32 cellular contexts compared by ENCODE assay signal in genomic region chr22:16559056-16559955, GRCh38. TPM values are rescaled to one million over a fixed set of nuclear protein-coding genes. Genes with fewer than 3 reads are reported as not detected.
"Had no signal": no experiment of that assay in that cellular context is flagged by ENCODE, and none has a peak within 500 bp of the region (broad histone marks: within the 10 kb centered on the region; RNA-seq: fewer than 3 reads in every experiment).

No MANE protein-coding gene starts in this region.

- ATAC-seq: activated CD4-positive, alpha-beta T cell treated with anti-CD3 and anti-CD28 coated beads for 36 hours; activated naive CD4-positive, alpha-beta T cell treated with anti-CD3 and anti-CD28 coated beads, Interleukin-2, amount 50 U/mL, for 72 hours; activated T-cell treated with anti-CD3 and anti-CD28 coated beads, Interleukin-2, amount 50 U/mL, for 72 hours; foreskin keratinocyte; gastrocnemius medialis had no signal

- H3K36me3 ChIP-seq: ascending aorta, breast epithelium, cardiac muscle cell, esophagus muscularis mucosa, gastrocnemius medialis had no signal

- H3K9me3 ChIP-seq: esophagus muscularis mucosa, gastrocnemius medialis had no signal

- H3K36me3 Mint-ChIP-seq: activated CD4-positive, alpha-beta memory T cell treated with anti-CD3 and anti-CD28 coated beads for 36 hours; activated naive CD4-positive, alpha-beta T cell treated with anti-CD3 and anti-CD28 coated beads, Interleukin-2, amount 10 ng/mL, durations not matched to agents 7 days and 5 days; activated naive CD8-positive, alpha-beta T cell treated with anti-CD3 and anti-CD28 coated beads, Interleukin-2, amount 10 ng/mL, durations not matched to agents 7 days and 5 days; brain had no signal

- H3K27ac ChIP-seq: ascending aorta, breast epithelium, cardiac muscle cell, coronary artery, dorsolateral prefrontal cortex, esophagus muscularis mucosa, foreskin keratinocyte, gastrocnemius medialis had no signal

- DNase-seq: activated CD4-positive, alpha-beta memory T cell treated with anti-CD3 and anti-CD28 coated beads for 36 hours; activated CD4-positive, alpha-beta T cell treated with anti-CD3 and anti-CD28 coated beads for 36 hours; activated CD4-positive, alpha-beta T cell treated with anti-CD3 and anti-CD28 coated beads, Interleukin-2, amount 10 ng/mL, durations not matched to agents 24 days and 14 days; activated CD4-positive, CD25-positive, alpha-beta regulatory T cell; activated CD4-positive, CD25-positive, alpha-beta regulatory T cell treated with anti-CD3 and anti-CD28 coated beads, Interleukin-2, amount 50 U/mL, for 72 hours; activated CD8-positive, alpha-beta memory T cell treated with anti-CD3 and anti-CD28 coated beads, Interleukin-2, amount 50 U/mL, for 48 hours; activated gamma-delta T cell; activated naive CD4-positive, alpha-beta T cell; activated naive CD4-positive, alpha-beta T cell treated with anti-CD3 and anti-CD28 coated beads, Interleukin-2, amount 10 ng/mL, durations not matched to agents 7 days and 5 days; activated naive CD8-positive, alpha-beta T cell treated with anti-CD3 and anti-CD28 coated beads, Interleukin-2, amount 10 ng/mL, durations not matched to agents 7 days and 5 days; activated T-cell treated with anti-CD3 and anti-CD28 coated beads for 4 hours; activated T-cell treated with anti-CD3 and anti-CD28 coated beads, Interleukin-2, amount 50 U/mL, for 24 hours; activated T-cell treated with anti-CD3 and anti-CD28 coated beads, Interleukin-2, amount 50 U/mL, for 72 hours; dorsolateral prefrontal cortex; effector memory CD4-positive, alpha-beta T cell; endodermal cell; erythroblast; foreskin keratinocyte; gastrocnemius medialis; glutamatergic neuron; T-helper 2 cell had no signal

- H3K27me3 Mint-ChIP-seq: activated CD4-positive, alpha-beta memory T cell treated with anti-CD3 and anti-CD28 coated beads for 36 hours; activated CD4-positive, alpha-beta T cell treated with anti-CD3 and anti-CD28 coated beads for 36 hours; activated CD4-positive, alpha-beta T cell treated with anti-CD3 and anti-CD28 coated beads, Interleukin-2, amount 10 ng/mL, durations not matched to agents 24 days and 14 days; activated naive CD4-positive, alpha-beta T cell treated with anti-CD3 and anti-CD28 coated beads, Interleukin-2, amount 10 ng/mL, durations not matched to agents 7 days and 5 days; activated naive CD8-positive, alpha-beta T cell treated with anti-CD3 and anti-CD28 coated beads, Interleukin-2, amount 10 ng/mL, durations not matched to agents 7 days and 5 days; activated T-cell treated with anti-CD3 and anti-CD28 coated beads, Interleukin-2, amount 50 U/mL, for 24 hours; brain; central memory CD8-positive, alpha-beta T cell; dendritic cell treated with granulocyte-macrophage colony-stimulating factor and Interleukin-4, amounts not matched to agents 40 ng/mL and 50 ng/mL, for 4 days had no signal

- H3K9me3 Mint-ChIP-seq: activated naive CD4-positive, alpha-beta T cell treated with anti-CD3 and anti-CD28 coated beads, Interleukin-2, amount 50 U/mL, for 72 hours had no signal

- H3K4me3 ChIP-seq: ascending aorta, breast epithelium, cardiac muscle cell, coronary artery, dorsolateral prefrontal cortex, esophagus muscularis mucosa, gastrocnemius medialis had no signal

- H3K4me1 ChIP-seq: ascending aorta, breast epithelium, esophagus muscularis mucosa, foreskin keratinocyte, gastrocnemius medialis had no signal

- H3K4me3 Mint-ChIP-seq: activated CD4-positive, alpha-beta memory T cell treated with anti-CD3 and anti-CD28 coated beads for 36 hours; activated CD4-positive, alpha-beta T cell treated with anti-CD3 and anti-CD28 coated beads for 36 hours; activated CD4-positive, alpha-beta T cell treated with anti-CD3 and anti-CD28 coated beads, Interleukin-2, amount 10 ng/mL, durations not matched to agents 24 days and 14 days; activated naive CD4-positive, alpha-beta T cell treated with anti-CD3 and anti-CD28 coated beads, Interleukin-2, amount 10 ng/mL, durations not matched to agents 7 days and 5 days; activated naive CD8-positive, alpha-beta T cell treated with anti-CD3 and anti-CD28 coated beads, Interleukin-2, amount 10 ng/mL, durations not matched to agents 7 days and 5 days; activated T-cell treated with anti-CD3 and anti-CD28 coated beads, Interleukin-2, amount 50 U/mL, for 24 hours; activated T-cell treated with anti-CD3 and anti-CD28 coated beads, Interleukin-2, amount 50 U/mL, for 72 hours; brain; central memory CD8-positive, alpha-beta T cell; dendritic cell treated with granulocyte-macrophage colony-stimulating factor and Interleukin-4, amounts not matched to agents 40 ng/mL and 50 ng/mL, for 4 days; endodermal cell had no signal

- H3K27me3 ChIP-seq: ascending aorta, breast epithelium, cardiac muscle cell, esophagus muscularis mucosa, foreskin keratinocyte, gastrocnemius medialis had no signal

- H3K4me1 Mint-ChIP-seq: activated CD4-positive, alpha-beta T cell treated with anti-CD3 and anti-CD28 coated beads for 36 hours; activated CD4-positive, alpha-beta T cell treated with anti-CD3 and anti-CD28 coated beads, Interleukin-2, amount 10 ng/mL, durations not matched to agents 24 days and 14 days; activated naive CD4-positive, alpha-beta T cell treated with anti-CD3 and anti-CD28 coated beads, Interleukin-2, amount 10 ng/mL, durations not matched to agents 7 days and 5 days; activated naive CD8-positive, alpha-beta T cell treated with anti-CD3 and anti-CD28 coated beads, Interleukin-2, amount 10 ng/mL, durations not matched to agents 7 days and 5 days; brain; central memory CD8-positive, alpha-beta T cell; endodermal cell had no signal

- H3K27ac Mint-ChIP-seq: activated CD4-positive, alpha-beta memory T cell treated with anti-CD3 and anti-CD28 coated beads for 36 hours; activated CD4-positive, alpha-beta T cell treated with anti-CD3 and anti-CD28 coated beads for 36 hours; activated CD4-positive, alpha-beta T cell treated with anti-CD3 and anti-CD28 coated beads, Interleukin-2, amount 10 ng/mL, durations not matched to agents 24 days and 14 days; activated naive CD4-positive, alpha-beta T cell treated with anti-CD3 and anti-CD28 coated beads, Interleukin-2, amount 10 ng/mL, durations not matched to agents 7 days and 5 days; activated naive CD4-positive, alpha-beta T cell treated with anti-CD3 and anti-CD28 coated beads, Interleukin-2, amount 50 U/mL, for 72 hours; activated naive CD8-positive, alpha-beta T cell treated with anti-CD3 and anti-CD28 coated beads, Interleukin-2, amount 10 ng/mL, durations not matched to agents 7 days and 5 days; activated T-cell treated with anti-CD3 and anti-CD28 coated beads, Interleukin-2, amount 50 U/mL, for 24 hours; activated T-cell treated with anti-CD3 and anti-CD28 coated beads, Interleukin-2, amount 50 U/mL, for 72 hours; brain; dendritic cell treated with granulocyte-macrophage colony-stimulating factor and Interleukin-4, amounts not matched to agents 40 ng/mL and 50 ng/mL, for 4 days; endodermal cell had no signal

RNA-seq across cellular contexts. Expression of gene CCT8L2, which starts 33.3 kb away (rescaled TPM):
- total RNA-seq: activated CD4-positive, alpha-beta memory T cell treated with anti-CD3 and anti-CD28 coated beads for 36 hours; activated CD4-positive, alpha-beta T cell treated with anti-CD3 and anti-CD28 coated beads for 36 hours; activated CD4-positive, alpha-beta T cell treated with anti-CD3 and anti-CD28 coated beads, Interleukin-2, amount 10 ng/mL, durations not matched to agents 24 days and 14 days; activated naive CD4-positive, alpha-beta T cell treated with anti-CD3 and anti-CD28 coated beads, Interleukin-2, amount 50 U/mL, for 72 hours; activated naive CD8-positive, alpha-beta T cell treated with anti-CD3 and anti-CD28 coated beads, Interleukin-2, amount 10 ng/mL, durations not matched to agents 7 days and 5 days; activated T-cell treated with anti-CD3 and anti-CD28 coated beads, Interleukin-2, amount 50 U/mL, for 72 hours; ascending aorta; breast epithelium; cardiac muscle cell; cerebellum; endodermal cell; esophagus muscularis mucosa; foreskin keratinocyte; gastrocnemius medialis; T-helper 1 cell treated with Interleukin-12 subunit alpha and Interleukin-12 subunit beta and Interleukin-4 antibody, amounts not matched to agents 30 ng/mL and 1 ng/mL, for 36 hours had no signal
- polyA plus RNA-seq: cardiac muscle cell, foreskin keratinocyte had no signal
